ENCODE assay signal across 1 cellular context in genomic region chr22:23243859-23244689, GRCh38.
TF ChIP-seq lines count a peak whose summit lies in the region.

No MANE protein-coding gene starts in this region.

TF ChIP-seq in K562, 482 proteins besides CTCF, POLR2A, EP300 and RAD21 (continued from another document):
- TF ChIP-seq PHF21A (IDR thresholded peaks at IDR 0.05; ENCODE audit: borderline replicate concordance, low read depth), result no peak
- TF ChIP-seq ZNF174 (CRISPR knock-in tag; IDR thresholded peaks at IDR 0.05), result no peak
- no peak for TF ChIP-seq ATF1 (CRISPR knock-in tag; IDR thresholded peaks at IDR 0.05)
- no peak for TF ChIP-seq ATF1 (tag; IDR thresholded peaks at IDR 0.05)
- no peak for TF ChIP-seq MAZ (CRISPR knock-in tag; conservative IDR thresholded peaks at IDR 0.05 in 1 of 2, IDR thresholded peaks at IDR 0.05 in 1 of 2)
- no peak for TF ChIP-seq MAFG (tag; conservative IDR thresholded peaks at IDR 0.05)
- TF ChIP-seq L3MBTL2 (IDR thresholded peaks at IDR 0.05), result no peak
- TF ChIP-seq NONO (IDR thresholded peaks at IDR 0.05; ENCODE audit: low read depth in 2 of 2, low read length in 1 of 2), result no peak
- TF ChIP-seq MAFK (IDR thresholded peaks at IDR 0.05; ENCODE audit: low read length), result no peak
- TF ChIP-seq, protein P1, sequence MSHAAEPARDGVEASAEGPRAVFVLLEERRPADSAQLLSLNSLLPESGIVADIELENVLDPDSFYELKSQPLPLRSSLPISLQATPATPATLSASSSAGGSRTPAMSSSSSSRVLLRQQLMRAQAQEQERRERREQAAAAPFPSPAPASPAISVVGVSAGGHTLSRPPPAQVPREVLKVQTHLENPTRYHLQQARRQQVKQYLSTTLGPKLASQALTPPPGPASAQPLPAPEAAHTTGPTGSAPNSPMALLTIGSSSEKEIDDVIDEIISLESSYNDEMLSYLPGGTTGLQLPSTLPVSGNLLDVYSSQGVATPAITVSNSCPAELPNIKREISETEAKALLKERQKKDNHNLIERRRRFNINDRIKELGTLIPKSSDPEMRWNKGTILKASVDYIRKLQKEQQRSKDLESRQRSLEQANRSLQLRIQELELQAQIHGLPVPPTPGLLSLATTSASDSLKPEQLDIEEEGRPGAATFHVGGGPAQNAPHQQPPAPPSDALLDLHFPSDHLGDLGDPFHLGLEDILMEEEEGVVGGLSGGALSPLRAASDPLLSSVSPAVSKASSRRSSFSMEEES (CRISPR knock-in tag; IDR thresholded peaks at IDR 0.05), result no peak
- TF ChIP-seq, protein P2, sequence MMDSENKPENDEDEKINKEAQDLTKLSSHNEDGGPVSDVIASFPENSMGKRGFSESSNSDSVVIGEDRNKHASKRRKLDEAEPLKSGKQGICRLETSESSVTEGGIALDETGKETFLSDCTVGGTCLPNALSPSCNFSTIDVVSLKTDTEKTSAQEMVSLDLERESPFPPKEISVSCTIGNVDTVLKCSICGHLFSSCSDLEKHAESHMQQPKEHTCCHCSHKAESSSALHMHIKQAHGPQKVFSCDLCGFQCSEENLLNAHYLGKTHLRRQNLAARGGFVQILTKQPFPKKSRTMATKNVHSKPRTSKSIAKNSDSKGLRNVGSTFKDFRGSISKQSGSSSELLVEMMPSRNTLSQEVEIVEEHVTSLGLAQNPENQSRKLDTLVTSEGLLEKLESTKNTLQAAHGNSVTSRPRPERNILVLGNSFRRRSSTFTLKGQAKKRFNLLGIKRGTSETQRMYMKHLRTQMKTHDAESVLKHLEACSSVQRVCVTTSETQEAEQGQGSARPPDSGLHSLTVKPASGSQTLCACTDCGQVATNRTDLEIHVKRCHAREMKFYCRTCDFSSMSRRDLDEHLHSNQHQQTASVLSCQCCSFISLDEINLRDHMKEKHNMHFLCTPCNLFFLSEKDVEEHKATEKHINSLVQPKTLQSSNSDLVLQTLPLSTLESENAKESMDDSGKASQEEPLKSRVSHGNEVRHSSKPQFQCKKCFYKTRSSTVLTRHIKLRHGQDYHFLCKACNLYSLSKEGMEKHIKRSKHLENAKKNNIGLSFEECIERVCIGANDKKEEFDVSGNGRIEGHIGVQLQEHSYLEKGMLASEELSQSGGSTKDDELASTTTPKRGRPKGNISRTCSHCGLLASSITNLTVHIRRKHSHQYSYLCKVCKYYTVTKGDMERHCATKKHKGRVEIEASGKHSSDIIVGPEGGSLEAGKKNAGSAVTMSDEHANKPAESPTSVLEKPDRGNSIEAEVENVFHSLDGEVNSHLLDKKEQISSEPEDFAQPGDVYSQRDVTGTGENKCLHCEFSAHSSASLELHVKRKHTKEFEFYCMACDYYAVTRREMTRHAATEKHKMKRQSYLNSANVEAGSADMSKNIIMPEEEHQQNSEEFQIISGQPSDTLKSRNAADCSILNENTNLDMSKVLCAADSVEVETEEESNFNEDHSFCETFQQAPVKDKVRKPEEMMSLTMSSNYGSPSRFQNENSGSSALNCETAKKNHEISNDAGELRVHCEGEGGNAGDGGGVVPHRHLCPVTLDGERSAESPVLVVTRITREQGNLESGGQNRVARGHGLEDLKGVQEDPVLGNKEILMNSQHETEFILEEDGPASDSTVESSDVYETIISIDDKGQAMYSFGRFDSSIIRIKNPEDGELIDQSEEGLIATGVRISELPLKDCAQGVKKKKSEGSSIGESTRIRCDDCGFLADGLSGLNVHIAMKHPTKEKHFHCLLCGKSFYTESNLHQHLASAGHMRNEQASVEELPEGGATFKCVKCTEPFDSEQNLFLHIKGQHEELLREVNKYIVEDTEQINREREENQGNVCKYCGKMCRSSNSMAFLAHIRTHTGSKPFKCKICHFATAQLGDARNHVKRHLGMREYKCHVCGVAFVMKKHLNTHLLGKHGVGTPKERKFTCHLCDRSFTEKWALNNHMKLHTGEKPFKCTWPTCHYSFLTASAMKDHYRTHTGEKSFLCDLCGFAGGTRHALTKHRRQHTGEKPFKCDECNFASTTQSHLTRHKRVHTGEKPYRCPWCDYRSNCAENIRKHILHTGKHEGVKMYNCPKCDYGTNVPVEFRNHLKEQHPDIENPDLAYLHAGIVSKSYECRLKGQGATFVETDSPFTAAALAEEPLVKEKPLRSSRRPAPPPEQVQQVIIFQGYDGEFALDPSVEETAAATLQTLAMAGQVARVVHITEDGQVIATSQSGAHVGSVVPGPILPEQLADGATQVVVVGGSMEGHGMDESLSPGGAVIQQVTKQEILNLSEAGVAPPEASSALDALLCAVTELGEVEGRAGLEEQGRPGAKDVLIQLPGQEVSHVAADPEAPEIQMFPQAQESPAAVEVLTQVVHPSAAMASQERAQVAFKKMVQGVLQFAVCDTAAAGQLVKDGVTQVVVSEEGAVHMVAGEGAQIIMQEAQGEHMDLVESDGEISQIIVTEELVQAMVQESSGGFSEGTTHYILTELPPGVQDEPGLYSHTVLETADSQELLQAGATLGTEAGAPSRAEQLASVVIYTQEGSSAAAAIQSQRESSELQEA (IDR thresholded peaks at IDR 0.05; ENCODE audit: low read depth), result no peak
- TF ChIP-seq E2F1 (CRISPR knock-in tag; IDR thresholded peaks at IDR 0.05), result peak; percentile 22
- TF ChIP-seq, protein P3, sequence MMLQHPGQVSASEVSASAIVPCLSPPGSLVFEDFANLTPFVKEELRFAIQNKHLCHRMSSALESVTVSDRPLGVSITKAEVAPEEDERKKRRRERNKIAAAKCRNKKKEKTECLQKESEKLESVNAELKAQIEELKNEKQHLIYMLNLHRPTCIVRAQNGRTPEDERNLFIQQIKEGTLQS (IDR thresholded peaks at IDR 0.05), result no peak
- TF ChIP-seq, protein P3 (CRISPR knock-in tag; conservative IDR thresholded peaks at IDR 0.05), result 0 out of 2 replicates have a peak, but pooled peaks have one; percentile 15
- TF ChIP-seq SP1 (CRISPR knock-in tag; IDR thresholded peaks at IDR 0.05), result no peak
- TF ChIP-seq, protein P4, sequence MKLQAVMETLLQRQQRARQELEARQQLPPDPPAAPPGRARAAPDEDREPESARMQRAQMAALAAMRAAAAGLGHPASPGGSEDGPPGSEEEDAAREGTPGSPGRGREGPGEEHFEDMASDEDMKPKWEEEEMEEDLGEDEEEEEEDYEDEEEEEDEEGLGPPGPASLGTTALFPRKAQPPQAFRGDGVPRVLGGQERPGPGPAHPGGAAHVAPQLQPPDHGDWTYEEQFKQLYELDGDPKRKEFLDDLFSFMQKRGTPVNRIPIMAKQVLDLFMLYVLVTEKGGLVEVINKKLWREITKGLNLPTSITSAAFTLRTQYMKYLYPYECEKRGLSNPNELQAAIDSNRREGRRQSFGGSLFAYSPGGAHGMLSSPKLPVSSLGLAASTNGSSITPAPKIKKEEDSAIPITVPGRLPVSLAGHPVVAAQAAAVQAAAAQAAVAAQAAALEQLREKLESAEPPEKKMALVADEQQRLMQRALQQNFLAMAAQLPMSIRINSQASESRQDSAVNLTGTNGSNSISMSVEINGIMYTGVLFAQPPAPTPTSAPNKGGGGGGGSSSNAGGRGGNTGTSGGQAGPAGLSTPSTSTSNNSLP (IDR thresholded peaks at IDR 0.05; ENCODE audit: borderline replicate concordance, low read depth, low read length), result no peak
- no peak for TF ChIP-seq PBX2 (CRISPR knock-in tag; IDR thresholded peaks at IDR 0.05; ENCODE audit: low read depth)
- no peak for TF ChIP-seq PBX2 (tag; conservative IDR thresholded peaks at IDR 0.05; ENCODE audit: low read depth)
- TF ChIP-seq ATF7 (IDR thresholded peaks at IDR 0.05), result no peak
- TF ChIP-seq DNMT1 (IDR thresholded peaks at IDR 0.05), result no peak
- TF ChIP-seq, protein P5, sequence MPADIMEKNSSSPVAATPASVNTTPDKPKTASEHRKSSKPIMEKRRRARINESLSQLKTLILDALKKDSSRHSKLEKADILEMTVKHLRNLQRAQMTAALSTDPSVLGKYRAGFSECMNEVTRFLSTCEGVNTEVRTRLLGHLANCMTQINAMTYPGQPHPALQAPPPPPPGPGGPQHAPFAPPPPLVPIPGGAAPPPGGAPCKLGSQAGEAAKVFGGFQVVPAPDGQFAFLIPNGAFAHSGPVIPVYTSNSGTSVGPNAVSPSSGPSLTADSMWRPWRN (IDR thresholded peaks at IDR 0.05; ENCODE audit: low read depth), result no peak
- TF ChIP-seq ZEB2 (IDR thresholded peaks at IDR 0.05), result no peak
- no peak for TF ChIP-seq ZKSCAN3 (CRISPR knock-in tag; IDR thresholded peaks at IDR 0.05)
- TF ChIP-seq, protein P6, sequence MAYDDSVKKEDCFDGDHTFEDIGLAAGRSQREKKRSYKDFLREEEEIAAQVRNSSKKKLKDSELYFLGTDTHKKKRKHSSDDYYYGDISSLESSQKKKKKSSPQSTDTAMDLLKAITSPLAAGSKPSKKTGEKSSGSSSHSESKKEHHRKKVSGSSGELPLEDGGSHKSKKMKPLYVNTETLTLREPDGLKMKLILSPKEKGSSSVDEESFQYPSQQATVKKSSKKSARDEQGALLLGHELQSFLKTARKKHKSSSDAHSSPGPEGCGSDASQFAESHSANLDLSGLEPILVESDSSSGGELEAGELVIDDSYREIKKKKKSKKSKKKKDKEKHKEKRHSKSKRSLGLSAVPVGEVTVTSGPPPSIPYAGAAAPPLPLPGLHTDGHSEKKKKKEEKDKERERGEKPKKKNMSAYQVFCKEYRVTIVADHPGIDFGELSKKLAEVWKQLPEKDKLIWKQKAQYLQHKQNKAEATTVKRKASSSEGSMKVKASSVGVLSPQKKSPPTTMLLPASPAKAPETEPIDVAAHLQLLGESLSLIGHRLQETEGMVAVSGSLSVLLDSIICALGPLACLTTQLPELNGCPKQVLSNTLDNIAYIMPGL (CRISPR knock-in tag; IDR thresholded peaks at IDR 0.05), result peak; percentile 22; the same call in 1 of the 2 replicates
- no peak for TF ChIP-seq ZNF699 (CRISPR knock-in tag; IDR thresholded peaks at IDR 0.05; ENCODE audit: insufficient replicate concordance)
- no peak for TF ChIP-seq VEZF1 (CRISPR knock-in tag; IDR thresholded peaks at IDR 0.05)
- no peak for TF ChIP-seq TBL1XR1 (IDR thresholded peaks at IDR 0.05; ENCODE audit: low read length in 2 of 2)
- no peak for TF ChIP-seq CREB1 (IDR thresholded peaks at IDR 0.05)
- no peak for TF ChIP-seq CREB1 (CRISPR knock-in tag; IDR thresholded peaks at IDR 0.05)
- no peak for TF ChIP-seq ZNF212 (CRISPR knock-in tag; IDR thresholded peaks at IDR 0.05)
- TF ChIP-seq ZBTB43 (CRISPR knock-in tag; IDR thresholded peaks at IDR 0.05), result no peak
- TF ChIP-seq ZBTB9 (CRISPR knock-in tag; IDR thresholded peaks at IDR 0.05), result no peak
